In the genomic region with DNA sequence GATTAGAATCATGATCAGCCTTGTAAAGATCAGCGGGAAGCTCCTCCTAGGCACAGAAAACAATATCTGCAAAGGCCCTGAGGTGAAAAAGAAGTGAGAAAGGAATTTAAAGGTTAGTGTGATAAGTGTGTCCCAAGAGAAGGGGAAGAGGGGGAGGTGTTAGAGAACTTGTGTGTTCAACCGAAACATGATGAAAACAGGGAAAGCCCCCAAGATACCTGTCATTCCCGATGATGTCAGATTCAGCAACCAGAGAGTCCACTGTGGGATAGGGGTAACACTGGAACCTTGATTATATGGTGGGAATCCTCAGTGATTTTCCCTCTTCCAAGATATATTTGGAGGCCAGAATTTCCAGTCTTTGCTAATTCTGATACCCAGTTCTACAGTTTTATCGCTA, we compare ENCODE assay signal across 3 cellular contexts.
TF ChIP-seq lines count a peak whose summit lies in the region.

No MANE protein-coding gene starts in this region.

TF ChIP-seq in IMR-90, 13 proteins besides CTCF, POLR2A, EP300 and RAD21:
- TF ChIP-seq SMC3 (IDR thresholded peaks at IDR 0.05; ENCODE audit: low read depth, low read length) = no peak
- TF ChIP-seq FOS (IDR thresholded peaks at IDR 0.05; ENCODE audit: low read depth, low read length) = no peak
- no peak for TF ChIP-seq CHD1 (IDR thresholded peaks at IDR 0.05; ENCODE audit: low read depth, low read length)
- no peak for TF ChIP-seq CEBPB (IDR thresholded peaks at IDR 0.05; ENCODE audit: low read depth, low read length)
- TF ChIP-seq RFX5 (IDR thresholded peaks at IDR 0.05; ENCODE audit: low read depth, low read length) = no peak
- TF ChIP-seq MXI1 (IDR thresholded peaks at IDR 0.05; ENCODE audit: borderline replicate concordance, low read depth, low read length) = no peak
- no peak for TF ChIP-seq MAZ (IDR thresholded peaks at IDR 0.05; ENCODE audit: borderline replicate concordance, low read depth, low read length)

TF ChIP-seq in H1, 55 proteins besides CTCF, POLR2A, EP300 and RAD21:
- TF ChIP-seq BACH1 (IDR thresholded peaks at IDR 0.05; ENCODE audit: low read length) (no peak), SRF (IDR thresholded peaks at IDR 0.05; ENCODE audit: low read depth, low read length) (no peak), ZNF274 (IDR thresholded peaks at IDR 0.05; ENCODE audit: borderline replicate concordance, extremely low read depth, low read length) (no peak), PHF8 (conservative IDR thresholded peaks at IDR 0.05; ENCODE audit: low read depth, low read length) (no peak), RFX5 (IDR thresholded peaks at IDR 0.05; ENCODE audit: borderline replicate concordance, low read depth, low read length) (no peak)

TF ChIP-seq in SK-N-SH treated with all-trans-retinoic acid at 6 μM for 48 hours, 23 proteins besides CTCF, POLR2A, EP300 and RAD21:
- TF ChIP-seq GLIS3 (CRISPR knock-in tag; IDR thresholded peaks at IDR 0.05) (no peak), ZNF8 (CRISPR knock-in tag; IDR thresholded peaks at IDR 0.05) (no peak), BACH2 (CRISPR knock-in tag; IDR thresholded peaks at IDR 0.05; ENCODE audit: borderline replicate concordance) (no peak), PATZ1 (CRISPR knock-in tag; IDR thresholded peaks at IDR 0.05; ENCODE audit: borderline replicate concordance) (no peak), POU6F1 (CRISPR knock-in tag; IDR thresholded peaks at IDR 0.05; ENCODE audit: borderline replicate concordance, low read depth) (no peak)
